In genomic region chr10:62016477-62017140, GRCh38 we compare ENCODE assay signal across 8 cellular contexts.
A peak's percentile ranks its signal among the peaks of the same experiment; 100 is the strongest.
DNase-seq lines count a peak whose midpoint lies in the region; ATAC-seq, FAIRE-seq and TF ChIP-seq lines count a peak whose summit lies in the region.

No MANE protein-coding gene starts in this region.

- no peak overlapping the region for H3K4me3 ChIP-seq in right lobe of liver
- no peak overlapping the region for H3K4me3 ChIP-seq in HepG2 (replicated peaks in 1 of 3; ENCODE audit: insufficient read depth in 1 of 3, low read depth in 2 of 3, low read length in 3 of 3)
- no peak overlapping the region for H3K4me3 ChIP-seq in upper lobe of right lung

- 75% methylated on average over 4 of the region's 4 CpGs for WGBS in right lobe of liver (ENCODE audit: insufficient coverage, low coverage, low lambda C conversion rate, missing lambda C conversion rate)
- WGBS in HepG2 (ENCODE audit: low lambda C conversion rate), result 90% methylated on average over 4 of the region's 4 CpGs

- TF ChIP-seq POLR2A in right lobe of liver (IDR thresholded peaks at IDR 0.05) (no peak), HepG2 (IDR thresholded peaks at IDR 0.05; ENCODE audit: insufficient read depth in 1 of 2, low read depth in 2 of 2, low read length in 2 of 2) (no peak)

- H2AFZ ChIP-seq in HepG2 (ENCODE audit: low read length), result no peak overlapping the region

- CTCF ChIA-PET in HepG2 (lab: Yijun Ruan, JAX; ENCODE audit: low intra/inter-chr PET ratio, low total read pairs), result no interaction called here

- POLR2A ChIA-PET in HepG2 (lab: Yijun Ruan, JAX), result no interaction called here

- H3K9me3 ChIP-seq in right lobe of liver, result no peaks in the 10 kb centered on the region
- no peaks in the 10 kb centered on the region for H3K9me3 ChIP-seq in HepG2 (ENCODE audit: low read length)
- no peaks in the 10 kb centered on the region for H3K9me3 ChIP-seq in upper lobe of right lung

- ATAC-seq in right lobe of liver (peak in 3 of 4 donors; percentile 20 to 48 (median 43)), HepG2 (no peak), HG03175 (IDR thresholded peaks at IDR 0.05; ENCODE audit: unreplicated experiment) (peak; percentile 66), upper lobe of right lung (peak; percentile 87)

- H3K36me3 ChIP-seq in right lobe of liver, result no peaks in the 10 kb centered on the region
- peaks cover 2 to 5% of the 10 kb centered on the region in 2 experiments for H3K36me3 ChIP-seq in HepG2 (replicated peaks in 1 of 2; ENCODE audit: control insufficient read depth in 1 of 2, insufficient read depth in 2 of 2, low read length in 2 of 2)
- no peaks in the 10 kb centered on the region for H3K36me3 ChIP-seq in upper lobe of right lung

- H3K27me3 ChIP-seq in right lobe of liver, result no peaks in the 10 kb centered on the region
- H3K27me3 ChIP-seq in HepG2 (ENCODE audit: control insufficient read depth in 1 of 2, insufficient read depth in 2 of 2, low read length in 2 of 2), result no peaks in the 10 kb centered on the region
- H3K27me3 ChIP-seq in upper lobe of right lung, result no peaks in the 10 kb centered on the region

- H3K4me1 ChIP-seq in right lobe of liver (peaks cover 0 to 20% (median 5%) of the 10 kb centered on the region in 4 donors), HepG2 (ENCODE audit: insufficient read depth, low read length) (peaks cover 21% of the 10 kb centered on the region), upper lobe of right lung (peaks cover 53% of the 10 kb centered on the region)

- no peak overlapping the region for H3K4me2 ChIP-seq in HepG2 (ENCODE audit: low read depth, low read length)

- intact Hi-C loops in right lobe of liver (cut with DNase I) (no loop called here), HepG2 (cut with micrococcal nuclease; ENCODE audit: unreplicated experiment) (no loop called here), upper lobe of right lung (cut with DNase I) (no loop called here)

- no peaks in the 10 kb centered on the region for H4K20me1 ChIP-seq in HepG2 (ENCODE audit: insufficient read depth, low read length)

- TF ChIP-seq EP300 in HepG2 (IDR thresholded peaks at IDR 0.05; ENCODE audit: low read depth in 2 of 2, low read length in 2 of 2) (no peak), HepG2 (CRISPR knock-in tag; IDR thresholded peaks at IDR 0.05; ENCODE audit: borderline replicate concordance) (no peak)

- no peak for TF ChIP-seq CTCF in right lobe of liver (IDR thresholded peaks at IDR 0.05)
- TF ChIP-seq CTCF in HepG2 (CRISPR knock-in tag; IDR thresholded peaks at IDR 0.05), result no peak
- no peak for TF ChIP-seq CTCF in upper lobe of right lung (IDR thresholded peaks at IDR 0.05)

- H3K27ac ChIP-seq in right lobe of liver (peak overlapping the region in 2 of 3 donors; percentile 30 to 35), HepG2 (ENCODE audit: extremely low read length, insufficient read depth, low read length) (no peak overlapping the region), epithelial cell of prostate (peak overlapping the region; percentile 5), upper lobe of right lung (peak overlapping the region; percentile 58)

- no peak for DNase-seq in right lobe of liver
- DNase-seq in HepG2 (ENCODE audit: low spot score), result no peak
- DNase-seq in epithelial cell of prostate (ENCODE audit: low read depth, low spot score), result no peak
- no peak for DNase-seq in upper lobe of right lung
- DNase-seq in NCI-H2029 treated with DMSO at 0.1 percent for 48 hours (lab: John Stamatoyannopoulos, UW), result no peak
- no peak for DNase-seq in EL
- no peak for DNase-seq in Ammon's horn (ENCODE audit: low spot score)

- FAIRE-seq in HepG2 (lab: Jason Lieb, UNC), result no peak

- no peaks in the 10 kb centered on the region for H3K79me2 ChIP-seq in HepG2 (ENCODE audit: insufficient read depth, low read length)

- in situ Hi-C loops in HepG2 (cut with HindIII; ENCODE audit: extremely low pct_ligation_motif_present, low pct_unique_long_range_greater_than_20kb), result no loop called here

- BruUV-seq in HepG2 (replicated peaks; lab: Mats Ljungman, UMichigan), result no TSS peak

- TF ChIP-seq RAD21 in HepG2 (CRISPR knock-in tag; IDR thresholded peaks at IDR 0.05), result no peak

- H3K9ac ChIP-seq in HepG2 (ENCODE audit: insufficient read depth, low read depth, low read length), result no peak overlapping the region

TF ChIP-seq in HepG2, 621 proteins besides CTCF, POLR2A, EP300 and RAD21:
- TF ChIP-seq CREM (IDR thresholded peaks at IDR 0.05) (no peak), CREM (CRISPR knock-in tag; IDR thresholded peaks at IDR 0.05) (no peak), U2AF1 (optimal IDR thresholded peaks at IDR 0.05; ENCODE audit: low read depth, low read length) (no peak), NFRKB (IDR thresholded peaks at IDR 0.05) (no peak), SPEN (CRISPR knock-in tag; IDR thresholded peaks at IDR 0.05; ENCODE audit: low read depth) (no peak), POLR2AphosphoS2 (IDR thresholded peaks at IDR 0.05; ENCODE audit: low read depth, low read length) (no peak), SAFB2 (CRISPR knock-in tag; IDR thresholded peaks at IDR 0.05; ENCODE audit: borderline replicate concordance, low read depth) (no peak), NRL (CRISPR knock-in tag; IDR thresholded peaks at IDR 0.05; ENCODE audit: borderline replicate concordance) (no peak), ZFP1 (CRISPR knock-in tag; IDR thresholded peaks at IDR 0.05) (no peak)
